8 cellular contexts compared by ENCODE assay signal in genomic region chr2:170972508-170973224, GRCh38. TPM values are rescaled to one million over a fixed set of nuclear protein-coding genes. Genes with fewer than 3 reads are reported as not detected.
A peak's percentile ranks its signal among the peaks of the same experiment; 100 is the strongest.
DNase-seq lines count a peak whose midpoint lies in the region; ATAC-seq and TF ChIP-seq lines count a peak whose summit lies in the region.

No MANE protein-coding gene starts in this region.

- in situ Hi-C loops in GM23248 (cut with MboI) = no loop called here

- no peaks in the 10 kb centered on the region for H3K79me2 ChIP-seq in GM23248 (ENCODE audit: insufficient read depth)

- 45% methylated on average over 13 of the region's 13 CpGs for WGBS in GM23248 (ENCODE audit: low coverage in 1 of 2, low lambda C conversion rate in 2 of 2, missing lambda C conversion rate in 2 of 2), 2 experiments

- peak; percentile 14 for ATAC-seq in left colon
- ATAC-seq in HG03460 (IDR thresholded peaks at IDR 0.05; ENCODE audit: unreplicated experiment) = no peak
- ATAC-seq in HG03439 (IDR thresholded peaks at IDR 0.05; ENCODE audit: unreplicated experiment) = no peak
- no peak for ATAC-seq in left cardiac atrium

- peak; percentile 39 for DNase-seq in A673 (ENCODE audit: low spot score)
- DNase-seq in GM23248 = no peak
- DNase-seq in WERI-Rb-1 = no peak
- no peak for DNase-seq in left colon
- DNase-seq in activated CD8-positive, alpha-beta memory T cell treated with anti-CD3 and anti-CD28 coated beads for 24 hours = no peak
- no peak for DNase-seq in left cardiac atrium

- H3K4me3 ChIP-seq in A673 (ENCODE audit: low read depth, low read length, poor library complexity, severe bottlenecking) (peak overlapping the region; percentile 56), GM23248 (peak overlapping the region; percentile 87; the same call in 1 of the 2 replicates), WERI-Rb-1 (ENCODE audit: low read depth, low read length) (peak overlapping the region; percentile 35)

- no peaks in the 10 kb centered on the region for H3K9me3 ChIP-seq in A673 (ENCODE audit: low read depth, low read length, poor library complexity, severe bottlenecking)
- no peaks in the 10 kb centered on the region for H3K9me3 ChIP-seq in GM23248 (ENCODE audit: low read depth)
- H3K9me3 ChIP-seq in WERI-Rb-1 (ENCODE audit: severe bottlenecking) = no peaks in the 10 kb centered on the region

- POLR2A ChIA-PET in A673 (lab: Charles Lee; ENCODE audit: low non-redundant PET) = interaction anchor here (0.6 kb wide), 1 partner anchor 1129 kb away, joined by 3 read pairs; no protein-coding TSS in a partner anchor

- no peak overlapping the region for H3K27ac ChIP-seq in A673 (ENCODE audit: low read depth, low read length, poor library complexity, severe bottlenecking)
- H3K27ac ChIP-seq in GM23248 = no peak overlapping the region
- H3K27ac ChIP-seq in WERI-Rb-1 = peak overlapping the region; percentile 45

- H2AFZ ChIP-seq in GM23248 = no peak overlapping the region

- H3K27me3 ChIP-seq in A673 (replicated peaks; ENCODE audit: insufficient read depth, low read depth, low read length, poor library complexity) (no peaks in the 10 kb centered on the region), GM23248 (replicated peaks; ENCODE audit: insufficient read depth) (no peaks in the 10 kb centered on the region), WERI-Rb-1 (ENCODE audit: insufficient read depth, low read depth, severe bottlenecking) (no peaks in the 10 kb centered on the region)

- CTCF ChIA-PET in A673 (lab: Charles Lee) = interaction anchor here (0.5 to 1.5 kb wide), 8 partner anchors 44 to 1521 kb away, joined by 3 to 11 read pairs (median 4); partner anchors contain the start of gene GORASP2

- no peaks in the 10 kb centered on the region for H3K9me2 ChIP-seq in GM23248 (ENCODE audit: insufficient read depth)

- H3K4me2 ChIP-seq in GM23248 (ENCODE audit: unreplicated experiment) = peak overlapping the region; percentile 76

- H3K9ac ChIP-seq in GM23248 = peak overlapping the region; percentile 92; the same call in 1 of the 2 replicates

- H3K4me1 ChIP-seq in A673 (ENCODE audit: insufficient read depth, low read length, poor library complexity, severe bottlenecking) = peaks cover 7% of the 10 kb centered on the region
- no peaks in the 10 kb centered on the region for H3K4me1 ChIP-seq in GM23248 (ENCODE audit: insufficient read depth)

- no peak for TF ChIP-seq CTCF in A673 (conservative IDR thresholded peaks at IDR 0.05; ENCODE audit: low read depth, low read length)
- TF ChIP-seq CTCF in WERI-Rb-1 (IDR thresholded peaks at IDR 0.05; ENCODE audit: low read depth, low read length) = no peak

- intact Hi-C loops in A673 (cut with micrococcal nuclease; ENCODE audit: unreplicated experiment) = loop anchor here (1.0 to 10.0 kb wide), 6 partner anchors 115 to 1132 kb away; partner anchors contain the start of genes DCAF17, DLX2 and METTL8
- intact Hi-C loops in left colon (cut with DNase I, micrococcal nuclease) = loop anchor here in 1 of 2 donors (5.0 kb wide), 2 partner anchors 175 to 445 kb away; no protein-coding TSS in a partner anchor
- intact Hi-C loops in left cardiac atrium (cut with DNase I) = loop anchor here in 1 of 2 donors (1.0 to 5.0 kb wide), 3 partner anchors 190 to 460 kb away; partner anchors contain the start of genes DCAF17, METTL8 and TLK1

- BruUV-seq in A673 (replicated peaks; lab: Mats Ljungman, UMichigan) = no TSS peak

- H3K36me3 ChIP-seq in A673 (ENCODE audit: insufficient read depth, low read length, poor library complexity, severe bottlenecking) (peaks cover 5% of the 10 kb centered on the region), GM23248 (ENCODE audit: low read depth) (no peaks in the 10 kb centered on the region), WERI-Rb-1 (peaks cover 4% of the 10 kb centered on the region; the same call in 1 of the 2 replicates)

- H3F3A ChIP-seq in GM23248 (ENCODE audit: insufficient read depth) = peaks cover 16% of the 10 kb centered on the region

- no peaks in the 10 kb centered on the region for H4K20me1 ChIP-seq in GM23248 (ENCODE audit: insufficient read depth)

RNA-seq across cellular contexts. Expression of gene GORASP2, which starts 43.6 kb away (rescaled TPM):
- total RNA-seq in A673 (2021) = 89.1 and 89.3 TPM in 2 replicates
- total RNA-seq in GM23248 (2014; rRNA removed; shearing (Covaris generic)) = 47.6 and 70.4 TPM in 2 replicates
- polyA plus RNA-seq in GM23248 (2016; fragmentation: Nextera tagmentation; extraction: Ambion mirVana) = 132 and 142 TPM in 2 replicates
- total RNA-seq in left colon = 10 to 100 TPM; 74.4 to 83.0 TPM
- total RNA-seq in left cardiac atrium = 10 to 100 TPM; 55.7 to 80.4 TPM

Comparison
In these comparisons a context has a peak if more than half of its experiments do, and no peak if none do; other contexts are left out.
1. H3K4me3 ChIP-seq: peak in every context shown above with its lines; median percentile 87 in GM23248; 56 in A673; 35 in WERI-Rb-1.